In genomic region chr9:137076636-137077009, GRCh38 we compare ENCODE assay signal across 9 cellular contexts. TPM values are rescaled to one million over a fixed set of nuclear protein-coding genes. Genes with fewer than 3 reads are reported as not detected.
DNase-seq lines count a peak whose midpoint lies in the region; ATAC-seq and TF ChIP-seq lines count a peak whose summit lies in the region.
"Had no signal": no experiment of that assay in that cellular context is flagged by ENCODE, and none has a peak within 500 bp of the region (broad histone marks: within the 10 kb centered on the region; RNA-seq: fewer than 3 reads in every experiment).

No MANE protein-coding gene starts in this region.

- ATAC-seq in HG02678 (IDR thresholded peaks at IDR 0.05; ENCODE audit: unreplicated experiment): peak; percentile 12
- no peak for ATAC-seq in GM19324 (IDR thresholded peaks at IDR 0.05; ENCODE audit: low FRiP score, unreplicated experiment)
- ATAC-seq in HG03565 (IDR thresholded peaks at IDR 0.05; ENCODE audit: unreplicated experiment): no peak

- no peaks in the 10 kb centered on the region for H3K9me3 ChIP-seq in breast epithelium
- H3K9me3 ChIP-seq in mucosa of stomach (ENCODE audit: control insufficient read depth, low read length): no peaks in the 10 kb centered on the region

- H3K27ac ChIP-seq in 22Rv1 (peak overlapping the region; percentile 79), breast epithelium (peak overlapping the region; percentile 21 to 63)

- no peak for TF ChIP-seq POLR2A in breast epithelium (IDR thresholded peaks at IDR 0.05)

- H3K27me3 ChIP-seq in breast epithelium (no peaks in the 10 kb centered on the region), mucosa of stomach (ENCODE audit: control insufficient read depth, insufficient read depth, low read length) (no peaks in the 10 kb centered on the region)

- peak overlapping the region; percentile 12 for H3K9ac ChIP-seq in mucosa of stomach (ENCODE audit: low read length)

- no peak for TF ChIP-seq CTCF in 22Rv1 (IDR thresholded peaks at IDR 0.05)
- no peak for TF ChIP-seq CTCF in breast epithelium (IDR thresholded peaks at IDR 0.05)

- intact Hi-C loops in breast epithelium (cut with DNase I; ENCODE audit: low total_unique reads): no loop called here

- DNase-seq in breast epithelium (ENCODE audit: low spot score in 2 of 2): no peak
- no peak for DNase-seq in putamen (ENCODE audit: low spot score)
- DNase-seq in hepatic stellate cell (ENCODE audit: low spot score): no peak
- DNase-seq: DMS153 had no signal

- peak overlapping the region; percentile 72 to 88 (median 82) for H3K4me3 ChIP-seq in breast epithelium
- no peak overlapping the region for H3K4me3 ChIP-seq in mucosa of stomach (ENCODE audit: low read length)

- H3K36me3 ChIP-seq in breast epithelium (peaks cover 8% of the 10 kb centered on the region), mucosa of stomach (ENCODE audit: control insufficient read depth, insufficient read depth, low read length) (no peaks in the 10 kb centered on the region)

- H3K4me1 ChIP-seq in breast epithelium (peaks cover 5 to 8% of the 10 kb centered on the region in 2 donors), mucosa of stomach (ENCODE audit: control insufficient read depth, insufficient read depth, low read length) (peaks cover 33% of the 10 kb centered on the region)

RNA-seq across cellular contexts. Expression of gene UAP1L1, which starts 0.7 kb away (rescaled TPM):
- total RNA-seq in breast epithelium: 10 to 100 TPM in 1 of 3 donors, 1 to 10 TPM in 2; 6.7 to 12.0 (median 6.9) TPM

RNA-seq across cellular contexts. Expression of gene SAPCD2, which starts 6.3 kb away (rescaled TPM):
- total RNA-seq in breast epithelium: 1 to 10 TPM in 2 of 3 donors, under 1 TPM in 1; 0.96 to 2.9 (median 2.8) TPM

RNA-seq across cellular contexts. Expression of gene MAN1B1, which starts 10.2 kb away (rescaled TPM):
- 10 to 100 TPM; 50.1 to 62.8 (median 50.8) TPM for total RNA-seq in breast epithelium

RNA-seq across cellular contexts. Expression of gene ENTPD2, which starts 22.8 kb away (rescaled TPM):
- 1 to 10 TPM in 2 of 3 donors, under 1 TPM in 1; 0.16 to 6.7 (median 3.6) TPM for total RNA-seq in breast epithelium

RNA-seq across cellular contexts. Expression of gene NPDC1, which starts 30.6 kb away (rescaled TPM):
- 10 to 100 TPM; 21.9 to 63.9 (median 63.1) TPM for total RNA-seq in breast epithelium
